8 cellular contexts compared by ENCODE assay signal in genomic region chr7:140175221-140176218, GRCh38. TPM values are rescaled to one million over a fixed set of nuclear protein-coding genes. Genes with fewer than 3 reads are reported as not detected.
DNase-seq lines count a peak whose midpoint lies in the region; ATAC-seq and TF ChIP-seq lines count a peak whose summit lies in the region.

No MANE protein-coding gene starts in this region.

- H3K79me2 ChIP-seq in trophoblast cell (ENCODE audit: control insufficient read depth, insufficient read depth, low read length, poor library complexity) = peaks cover 6% of the 10 kb centered on the region

- peak overlapping the region; percentile 96 for H3K27ac ChIP-seq in adipose tissue (ENCODE audit: low read depth, low read length)
- peak overlapping the region; percentile 76 to 100 (median 100) for H3K27ac ChIP-seq in heart left ventricle
- H3K27ac ChIP-seq in trophoblast cell (ENCODE audit: low read depth, low read length) = peak overlapping the region; percentile 90
- peak overlapping the region; percentile 99 to 100 (median 100) for H3K27ac ChIP-seq in transverse colon

- no peak overlapping the region for H4K12ac ChIP-seq in trophoblast cell (ENCODE audit: low read depth, low read length)

- peak overlapping the region; percentile 28 for H2BK5ac ChIP-seq in trophoblast cell (ENCODE audit: low read depth, low read length, poor library complexity)

- WGBS in adipose tissue, 3 donors = 0 to 1% (median 1%) methylated on average over 74 to 83 of the region's 83 CpGs
- WGBS in heart left ventricle, 4 donors = 0% methylated on average over 36 to 83 of the region's 83 CpGs
- WGBS in trophoblast cell (ENCODE audit: extremely low coverage, insufficient coverage, insufficient read length) = no CpG with 5 or more reads among the region's 83 CpGs
- 0% methylated on average over 1 to 65 of the region's 83 CpGs for WGBS in transverse colon (ENCODE audit: low coverage in 1 of 2), 2 donors

- peak overlapping the region; percentile 83 for H2AFZ ChIP-seq in trophoblast cell (ENCODE audit: insufficient read depth, low read length, poor library complexity)

- H3K79me1 ChIP-seq in trophoblast cell (ENCODE audit: low read length) = peaks cover 9% of the 10 kb centered on the region

- DNase-seq in GM12865 (ENCODE audit: low read depth) = peak; percentile 95
- DNase-seq in NCI-H1436 (lab: John Stamatoyannopoulos, UW) = peak; percentile 88
- DNase-seq in SW480 (ENCODE audit: low spot score) = peak; percentile 100
- DNase-seq in heart left ventricle = peak; percentile 91 to 95 (median 93)
- peak; percentile 94 to 95 for DNase-seq in trophoblast cell
- peak; percentile 92 for DNase-seq in transverse colon

- peak overlapping the region; percentile 83 for H3K4me2 ChIP-seq in trophoblast cell (ENCODE audit: low read length)

- TF ChIP-seq EP300 in transverse colon (IDR thresholded peaks at IDR 0.05; ENCODE audit: low read depth) = peak; percentile 8

- in situ Hi-C loops in transverse colon (cut with MboI; ENCODE audit: low pct_ligation_motif_present in 1 of 4, low pct_unique_long_range_greater_than_20kb in 1 of 4, low sequenced_read_pairs in 3 of 4) = no loop called here

- no peaks in the 10 kb centered on the region for H3K9me3 ChIP-seq in heart left ventricle
- no peaks in the 10 kb centered on the region for H3K9me3 ChIP-seq in trophoblast cell (ENCODE audit: insufficient read depth, low read depth, low read length)
- no peaks in the 10 kb centered on the region for H3K9me3 ChIP-seq in transverse colon

- H4K91ac ChIP-seq in trophoblast cell (ENCODE audit: low read depth, low read length) = peak overlapping the region; percentile 36

- intact Hi-C loops in heart left ventricle (cut with DNase I) = loop anchor here in 8 of 10 donors (1.0 to 10.0 kb wide), 10 partner anchors 55 to 477 kb away; partner anchors contain the start of gene PARP12 (in 3 of the 8)
- intact Hi-C loops in transverse colon (cut with DNase I; ENCODE audit: low total_unique reads) = loop anchor here (2.0 to 5.0 kb wide), 2 partner anchors 57 to 149 kb away; no protein-coding TSS in a partner anchor

- no peak overlapping the region for H4K8ac ChIP-seq in trophoblast cell (ENCODE audit: low read depth, low read length)

- H2AK5ac ChIP-seq in trophoblast cell (ENCODE audit: low read length) = no peak overlapping the region

- TF ChIP-seq POLR2A in heart left ventricle (IDR thresholded peaks at IDR 0.05) = peak; percentile 71 to 97
- TF ChIP-seq POLR2A in transverse colon (IDR thresholded peaks at IDR 0.05) = peak; percentile 94

- H3K4me3 ChIP-seq in GM12865 (ENCODE audit: low read depth, low read length) (peak overlapping the region; percentile 77), heart left ventricle (peak overlapping the region; percentile 56 to 98 (median 90)), trophoblast cell (ENCODE audit: low read depth, low read length) (peak overlapping the region; percentile 94), transverse colon (peak overlapping the region; percentile 94 to 98 (median 96))

- TF ChIP-seq CTCF in GM12865 (IDR thresholded peaks at IDR 0.05; ENCODE audit: insufficient read depth, low read depth, low read length, missing control alignments) (peak; percentile 85), heart left ventricle (IDR thresholded peaks at IDR 0.05) (peak; percentile 67 to 89 (median 76)), transverse colon (IDR thresholded peaks at IDR 0.05) (peak; percentile 70 to 95 (median 73))

- H2BK12ac ChIP-seq in trophoblast cell (ENCODE audit: low read length) = no peak overlapping the region

- ATAC-seq in HG02840 (IDR thresholded peaks at IDR 0.05; ENCODE audit: low FRiP score, unreplicated experiment) = peak; percentile 39
- ATAC-seq in heart left ventricle = peak; percentile 75 to 87 (median 79)

- H2BK120ac ChIP-seq in trophoblast cell (ENCODE audit: insufficient read depth, low read length, poor library complexity) = peak overlapping the region; percentile 47

- peak overlapping the region; percentile 16 for H3K18ac ChIP-seq in trophoblast cell (ENCODE audit: low read length)

- no peak overlapping the region for H3K23ac ChIP-seq in trophoblast cell (ENCODE audit: low read length)

- H3K4ac ChIP-seq in trophoblast cell (ENCODE audit: low read depth, low read length) = no peak overlapping the region

- peak overlapping the region; percentile 29 for H3K14ac ChIP-seq in trophoblast cell (ENCODE audit: low read length)

- no peaks in the 10 kb centered on the region for H3K27me3 ChIP-seq in heart left ventricle
- no peaks in the 10 kb centered on the region for H3K27me3 ChIP-seq in trophoblast cell (ENCODE audit: insufficient read depth, low read length)
- H3K27me3 ChIP-seq in transverse colon = no peaks in the 10 kb centered on the region

- H3K4me1 ChIP-seq in heart left ventricle (peaks cover 0 to 41% (median 19%) of the 10 kb centered on the region in 12 donors), trophoblast cell (ENCODE audit: control insufficient read depth in 1 of 2, insufficient read depth in 2 of 2, low read length in 2 of 2) (no peaks in the 10 kb centered on the region), transverse colon (peaks cover 0 to 58% (median 33%) of the 10 kb centered on the region in 4 donors)

- peak overlapping the region; percentile 83 for H3K9ac ChIP-seq in trophoblast cell (ENCODE audit: low read length)

- H3K36me3 ChIP-seq in heart left ventricle = no peaks in the 10 kb centered on the region
- no peaks in the 10 kb centered on the region for H3K36me3 ChIP-seq in trophoblast cell (ENCODE audit: control insufficient read depth in 1 of 2, insufficient read depth in 2 of 2, low read length in 2 of 2)
- H3K36me3 ChIP-seq in transverse colon = no peaks in the 10 kb centered on the region

RNA-seq across cellular contexts. Expression of gene KDM7A, which starts 1.3 kb away (rescaled TPM):
- polyA plus RNA-seq in adipose tissue (1 to 10 TPM; 2.9 to 6.3 (median 6.0) TPM), heart left ventricle (1 to 10 TPM; 3.0 to 5.9 TPM)
- total RNA-seq in heart left ventricle (10 to 100 TPM in 5 of 9 donors, 1 to 10 TPM in 4; 8.1 to 18.7 (median 13.2) TPM), transverse colon (10 to 100 TPM; 21.9 to 84.2 (median 54.6) TPM)
- 10.3 and 11.5 TPM in 2 replicates for polyA plus RNA-seq in trophoblast cell (2013)

Comparison
In these comparisons a context has a peak if more than half of its experiments do, and no peak if none do; other contexts are left out.
1. Peak in every context shown above with its lines: DNase-seq, ATAC-seq, H3K4me3 ChIP-seq and H3K27ac ChIP-seq.